In the genomic region with DNA sequence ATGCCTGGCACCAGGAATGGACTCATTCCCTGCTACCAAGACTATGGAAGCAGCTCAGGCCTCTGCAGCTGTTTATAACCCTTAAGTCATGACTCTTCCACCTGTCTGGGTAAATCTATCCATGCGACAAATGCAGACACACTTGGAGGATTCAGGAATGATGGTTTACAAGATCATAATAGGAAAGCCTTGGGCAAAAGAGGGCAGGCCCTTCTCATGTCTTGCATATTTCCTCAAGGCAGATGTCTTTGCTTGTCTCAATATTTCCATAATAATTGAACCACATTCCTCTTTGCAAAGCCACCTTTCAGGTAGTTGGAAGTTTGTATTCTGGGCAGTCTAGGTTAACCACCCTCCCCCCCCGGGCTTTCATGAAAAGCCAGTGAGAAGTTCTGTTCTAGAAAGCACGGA, we compare ENCODE assay signal across 8 cellular contexts. TPM values are rescaled to one million over a fixed set of nuclear protein-coding genes. Genes with fewer than 3 reads are reported as not detected.
DNase-seq lines count a peak whose midpoint lies in the region; ATAC-seq, FAIRE-seq and TF ChIP-seq lines count a peak whose summit lies in the region.

No MANE protein-coding gene starts in this region.

- no peak for TF ChIP-seq RAD21 in neural cell (conservative IDR thresholded peaks at IDR 0.05)

- TF ChIP-seq EP300 in neural cell (conservative IDR thresholded peaks at IDR 0.05; ENCODE audit: poor library complexity, severe bottlenecking) = no peak

- H3K27ac Mint-ChIP-seq in chondrocyte (ENCODE audit: unreplicated experiment) = peak overlapping the region; percentile 91

- no peak overlapping the region for H3K4me3 Mint-ChIP-seq in chondrocyte (ENCODE audit: unreplicated experiment)

- peaks cover 40% of the 10 kb centered on the region for H3K79me2 ChIP-seq in neural cell (replicated peaks; ENCODE audit: insufficient read depth, low read length)

- no peaks in the 10 kb centered on the region for H3K27me3 ChIP-seq in neural cell (ENCODE audit: insufficient read depth, low read depth, low read length)

- H3K27me3 Mint-ChIP-seq in chondrocyte (ENCODE audit: low read depth) = no peaks in the 10 kb centered on the region

- H3K9me3 Mint-ChIP-seq in chondrocyte (ENCODE audit: low read depth) = no peaks in the 10 kb centered on the region

- ATAC-seq in GM18505 (IDR thresholded peaks at IDR 0.05; ENCODE audit: unreplicated experiment) (no peak), HG02840 (IDR thresholded peaks at IDR 0.05; ENCODE audit: low FRiP score, unreplicated experiment) (no peak)

- no peak for FAIRE-seq in GM12891 (lab: Jason Lieb, UNC)

- H3K9ac ChIP-seq in neural cell (ENCODE audit: low read length) = peak overlapping the region; percentile 57

- H3K36me3 Mint-ChIP-seq in chondrocyte (ENCODE audit: low read depth) = no peaks in the 10 kb centered on the region

- in situ Hi-C loops in Caki2 (cut with HindIII; ENCODE audit: low pct_unique_long_range_greater_than_20kb, low sequenced_read_pairs) = no loop called here

- peaks cover 6% of the 10 kb centered on the region for H3K36me3 ChIP-seq in neural cell (ENCODE audit: insufficient read depth, low read length)

- H4K20me1 ChIP-seq in neural cell (ENCODE audit: insufficient read depth) = no peaks in the 10 kb centered on the region

- H3K4me3 ChIP-seq in neural cell (ENCODE audit: low read length) = peak overlapping the region; percentile 100

- H2AFZ ChIP-seq in neural cell (ENCODE audit: low read depth, low read length) = no peak overlapping the region

- peak overlapping the region; percentile 49 for H3K4me2 ChIP-seq in neural cell (ENCODE audit: low read length)

- peak overlapping the region; percentile 81 for H3K27ac ChIP-seq in neural cell (ENCODE audit: low read length)

- TF ChIP-seq CTCF in chondrocyte (IDR thresholded peaks at IDR 0.05) = no peak
- TF ChIP-seq CTCF in neural cell (IDR thresholded peaks at IDR 0.05; ENCODE audit: poor library complexity, severe bottlenecking) = no peak

- DNase-seq in Caki2 (ENCODE audit: low read depth) (peak; percentile 77), LHCN-M2 (ENCODE audit: low read depth) (peak; percentile 89), chondrocyte (ENCODE audit: low spot score) (no peak), GM12891 (ENCODE audit: insufficient read length, low spot score) (no peak)
- DNase-seq in stimulated activated naive CD4-positive, alpha-beta T cell (lab: John Stamatoyannopoulos, UW) = no peak

- H3K9me3 ChIP-seq in neural cell (ENCODE audit: low read length) = no peaks in the 10 kb centered on the region

- TF ChIP-seq POLR2A in GM18505 (IDR thresholded peaks at IDR 0.05; ENCODE audit: borderline replicate concordance, extremely low read depth, insufficient read depth, insufficient read length) (no peak), GM12891 (IDR thresholded peaks at IDR 0.05; ENCODE audit: low read depth, low read length) (no peak)

- peaks cover 6% of the 10 kb centered on the region for H3F3A ChIP-seq in neural cell (ENCODE audit: insufficient read depth, low read length, poor library complexity, severe bottlenecking)

- H3K4me1 Mint-ChIP-seq in chondrocyte (ENCODE audit: low read depth) = peaks cover 36% of the 10 kb centered on the region

- no peaks in the 10 kb centered on the region for H3K9me2 ChIP-seq in neural cell (ENCODE audit: insufficient read depth, low read length)

TF ChIP-seq in neural cell, 6 proteins besides CTCF, POLR2A, EP300 and RAD21 (continues in another document):
- TF ChIP-seq POLR2AphosphoS5 (IDR thresholded peaks at IDR 0.05) = no peak
- TF ChIP-seq, protein P1, sequence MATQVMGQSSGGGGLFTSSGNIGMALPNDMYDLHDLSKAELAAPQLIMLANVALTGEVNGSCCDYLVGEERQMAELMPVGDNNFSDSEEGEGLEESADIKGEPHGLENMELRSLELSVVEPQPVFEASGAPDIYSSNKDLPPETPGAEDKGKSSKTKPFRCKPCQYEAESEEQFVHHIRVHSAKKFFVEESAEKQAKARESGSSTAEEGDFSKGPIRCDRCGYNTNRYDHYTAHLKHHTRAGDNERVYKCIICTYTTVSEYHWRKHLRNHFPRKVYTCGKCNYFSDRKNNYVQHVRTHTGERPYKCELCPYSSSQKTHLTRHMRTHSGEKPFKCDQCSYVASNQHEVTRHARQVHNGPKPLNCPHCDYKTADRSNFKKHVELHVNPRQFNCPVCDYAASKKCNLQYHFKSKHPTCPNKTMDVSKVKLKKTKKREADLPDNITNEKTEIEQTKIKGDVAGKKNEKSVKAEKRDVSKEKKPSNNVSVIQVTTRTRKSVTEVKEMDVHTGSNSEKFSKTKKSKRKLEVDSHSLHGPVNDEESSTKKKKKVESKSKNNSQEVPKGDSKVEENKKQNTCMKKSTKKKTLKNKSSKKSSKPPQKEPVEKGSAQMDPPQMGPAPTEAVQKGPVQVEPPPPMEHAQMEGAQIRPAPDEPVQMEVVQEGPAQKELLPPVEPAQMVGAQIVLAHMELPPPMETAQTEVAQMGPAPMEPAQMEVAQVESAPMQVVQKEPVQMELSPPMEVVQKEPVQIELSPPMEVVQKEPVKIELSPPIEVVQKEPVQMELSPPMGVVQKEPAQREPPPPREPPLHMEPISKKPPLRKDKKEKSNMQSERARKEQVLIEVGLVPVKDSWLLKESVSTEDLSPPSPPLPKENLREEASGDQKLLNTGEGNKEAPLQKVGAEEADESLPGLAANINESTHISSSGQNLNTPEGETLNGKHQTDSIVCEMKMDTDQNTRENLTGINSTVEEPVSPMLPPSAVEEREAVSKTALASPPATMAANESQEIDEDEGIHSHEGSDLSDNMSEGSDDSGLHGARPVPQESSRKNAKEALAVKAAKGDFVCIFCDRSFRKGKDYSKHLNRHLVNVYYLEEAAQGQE (IDR thresholded peaks at IDR 0.05; ENCODE audit: borderline replicate concordance) = no peak
- TF ChIP-seq SMC3 (conservative IDR thresholded peaks at IDR 0.05; ENCODE audit: poor library complexity) = no peak
- TF ChIP-seq TAF1 (IDR thresholded peaks at IDR 0.05; ENCODE audit: low read depth) = no peak

TF ChIP-seq in GM12891, 5 proteins besides CTCF, POLR2A, EP300 and RAD21:
- TF ChIP-seq SPI1 (IDR thresholded peaks at IDR 0.05; ENCODE audit: low read depth, low read length) (no peak), TAF1 (IDR thresholded peaks at IDR 0.05; ENCODE audit: low read depth, low read length) (no peak), POLR2AphosphoS5 (IDR thresholded peaks at IDR 0.05; ENCODE audit: low read depth, low read length) (no peak), POU2F2 (IDR thresholded peaks at IDR 0.05; ENCODE audit: low read depth, low read length) (no peak), PAX5 (IDR thresholded peaks at IDR 0.05; ENCODE audit: insufficient read depth, low read length, severe bottlenecking) (no peak)
TF ChIP-seq in GM12891: peak in this region for 0.

RNA-seq across cellular contexts. Expression of a gene that starts 0.9 kb away (rescaled TPM):
- total RNA-seq in Caki2 (2014; rRNA removed; shearing (Covaris generic); ENCODE audit: low replicate concordance) = 276 and 299 TPM in 2 replicates
- total RNA-seq in LHCN-M2 (2014; rRNA removed) (281 and 311 TPM in 2 replicates), chondrocyte (78.6 to 90.4 TPM (median 86.4 TPM) in 3 replicates)
- polyA plus RNA-seq in LHCN-M2 (2012) = 516 TPM
- polyA plus RNA-seq in neural cell = 1,721 and 2,003 TPM in 2 replicates
- polyA minus RNA-seq in neural cell = 1,072 and 1,108 TPM in 2 replicates
- polyA plus RNA-seq in GM12891 (2012; ENCODE audit: low read depth, missing spikeins) = 347 TPM

RNA-seq across cellular contexts. Expression of a gene that starts 23.7 kb away (rescaled TPM):
- total RNA-seq in Caki2 (2014; rRNA removed; shearing (Covaris generic); ENCODE audit: low replicate concordance) = 135 and 304 TPM in 2 replicates
- total RNA-seq in LHCN-M2 (2014; rRNA removed) (108 TPM in 2 replicates), chondrocyte (23.3 to 31.2 TPM (median 30.4 TPM) in 3 replicates)
- 75.8 TPM for polyA plus RNA-seq in LHCN-M2 (2012)
- polyA plus RNA-seq in neural cell = 58.7 and 74.0 TPM in 2 replicates
- polyA minus RNA-seq in neural cell = 13.6 and 16.1 TPM in 2 replicates
- polyA plus RNA-seq in GM12891 (2012; ENCODE audit: low read depth, missing spikeins) = 60.7 TPM

RNA-seq across cellular contexts. Expression of a gene that starts 27.6 kb away (rescaled TPM):
- 157 and 161 TPM in 2 replicates for total RNA-seq in Caki2 (2014; rRNA removed; shearing (Covaris generic); ENCODE audit: low replicate concordance)
- total RNA-seq in LHCN-M2 (2014; rRNA removed) (104 and 109 TPM in 2 replicates), chondrocyte (307 to 347 TPM (median 312 TPM) in 3 replicates)
- 306 TPM for polyA plus RNA-seq in LHCN-M2 (2012)
- 224 and 283 TPM in 2 replicates for polyA plus RNA-seq in neural cell
- 120 and 137 TPM in 2 replicates for polyA minus RNA-seq in neural cell
- 260 TPM for polyA plus RNA-seq in GM12891 (2012; ENCODE audit: low read depth, missing spikeins)

RNA-seq across cellular contexts. Expression of a gene that starts 45.4 kb away (rescaled TPM):
- total RNA-seq in Caki2 (2014; rRNA removed; shearing (Covaris generic); ENCODE audit: low replicate concordance) = 15.8 and 17.4 TPM in 2 replicates
- total RNA-seq in LHCN-M2 (2014; rRNA removed) = 2.3 and 5.1 TPM in 2 replicates
- 7.6 TPM for polyA plus RNA-seq in LHCN-M2 (2012)
- 10.8 to 12.3 TPM (median 12.1 TPM) in 3 replicates for total RNA-seq in chondrocyte
- 3.7 and 4.0 TPM in 2 replicates for polyA plus RNA-seq in neural cell
- 3.4 and 5.0 TPM in 2 replicates for polyA minus RNA-seq in neural cell
- polyA plus RNA-seq in GM12891 (2012; ENCODE audit: low read depth, missing spikeins) = 7.2 TPM

RNA-seq across cellular contexts. Expression of a gene that starts 50.3 kb away (rescaled TPM):
- 71.4 and 87.8 TPM in 2 replicates for total RNA-seq in Caki2 (2014; rRNA removed; shearing (Covaris generic); ENCODE audit: low replicate concordance)
- 41.1 and 42.1 TPM in 2 replicates for total RNA-seq in LHCN-M2 (2014; rRNA removed)
- polyA plus RNA-seq in LHCN-M2 (2012) = 48.1 TPM
- total RNA-seq in chondrocyte = 36.7 to 63.9 TPM (median 41.3 TPM) in 3 replicates
- 74.5 and 84.1 TPM in 2 replicates for polyA plus RNA-seq in neural cell
- polyA minus RNA-seq in neural cell = 33.8 and 36.6 TPM in 2 replicates
- polyA plus RNA-seq in GM12891 (2012; ENCODE audit: low read depth, missing spikeins) = 41.1 TPM

Comparison
In these comparisons a context has a peak if more than half of its experiments do, and no peak if none do; other contexts are left out.
1. DNase-seq: peak in Caki2 (single experiment) and LHCN-M2 (single experiment); none in chondrocyte (single experiment), stimulated activated naive CD4-positive, alpha-beta T cell (0 of 6) and GM12891 (single experiment).